Comparison of ENCODE assay signal across 8 cellular contexts in genomic region chr17:19346351-19347255, GRCh38.
DNase-seq lines count a peak whose midpoint lies in the region; ATAC-seq lines count a peak whose summit lies in the region.

No MANE protein-coding gene starts in this region.

- peaks cover 0 to 2% of the 10 kb centered on the region in 2 donors for H3K36me3 Mint-ChIP-seq in stimulated activated naive B cell treated with anti-CD40 and anti-IgM and Interleukin-4, amounts not matched to agents 10 μg/mL and 1 μg/mL and 100 μg/mL, for 72 hours

- DNase-seq in activated CD4-positive, CD25-positive, alpha-beta regulatory T cell treated with anti-CD3 and anti-CD28 coated beads, Interleukin-2, amount 50 U/mL, for 72 hours, result peak; percentile 22
- DNase-seq in activated CD4-positive, CD25-positive, alpha-beta regulatory T cell (lab: John Stamatoyannopoulos, UW), result no peak
- DNase-seq in inferior parietal cortex (ENCODE audit: extremely low spot score), result peak; percentile 54
- DNase-seq in stimulated activated naive B cell treated with anti-CD40 and anti-IgM and Interleukin-4, amounts not matched to agents 10 μg/mL and 1 μg/mL and 100 μg/mL, for 72 hours, result no peak

- peaks cover 18 to 20% of the 10 kb centered on the region in 2 donors for H3K27me3 Mint-ChIP-seq in stimulated activated naive B cell treated with anti-CD40 and anti-IgM and Interleukin-4, amounts not matched to agents 10 μg/mL and 1 μg/mL and 100 μg/mL, for 72 hours

- peak; percentile 75 to 85 for ATAC-seq in stimulated activated naive B cell treated with anti-CD40 and anti-IgM and Interleukin-4, amounts not matched to agents 10 μg/mL and 1 μg/mL and 100 μg/mL, for 72 hours (replicated peaks)
- ATAC-seq in GM21390 (IDR thresholded peaks at IDR 0.05; ENCODE audit: unreplicated experiment) (no peak), GM18520 (IDR thresholded peaks at IDR 0.05; ENCODE audit: unreplicated experiment) (no peak), GM19351 (IDR thresholded peaks at IDR 0.05; ENCODE audit: unreplicated experiment) (no peak)

- no peaks in the 10 kb centered on the region for H3K9me3 Mint-ChIP-seq in stimulated activated naive B cell treated with anti-CD40 and anti-IgM and Interleukin-4, amounts not matched to agents 10 μg/mL and 1 μg/mL and 100 μg/mL, for 72 hours

- peaks cover 9% of the 10 kb centered on the region in 2 donors for H3K4me1 Mint-ChIP-seq in stimulated activated naive B cell treated with anti-CD40 and anti-IgM and Interleukin-4, amounts not matched to agents 10 μg/mL and 1 μg/mL and 100 μg/mL, for 72 hours

- H3K4me3 Mint-ChIP-seq in stimulated activated naive B cell treated with anti-CD40 and anti-IgM and Interleukin-4, amounts not matched to agents 10 μg/mL and 1 μg/mL and 100 μg/mL, for 72 hours, result no peak overlapping the region

- H3K27ac Mint-ChIP-seq in stimulated activated naive B cell treated with anti-CD40 and anti-IgM and Interleukin-4, amounts not matched to agents 10 μg/mL and 1 μg/mL and 100 μg/mL, for 72 hours, result no peak overlapping the region

- H3K27ac ChIP-seq in angular gyrus (ENCODE audit: low read depth, low read length), result peak overlapping the region; percentile 83

Comparison
In these comparisons a context has a peak if more than half of its experiments do, and no peak if none do; other contexts are left out.
1. DNase-seq: peak in activated CD4-positive, CD25-positive, alpha-beta regulatory T cell treated with anti-CD3 and anti-CD28 coated beads, Interleukin-2, amount 50 U/mL, for 72 hours (single experiment) and inferior parietal cortex (single experiment); none in activated CD4-positive, CD25-positive, alpha-beta regulatory T cell (0 of 4) and stimulated activated naive B cell treated with anti-CD40 and anti-IgM and Interleukin-4, amounts not matched to agents 10 μg/mL and 1 μg/mL and 100 μg/mL, for 72 hours (single experiment).
2. ATAC-seq: peak in stimulated activated naive B cell treated with anti-CD40 and anti-IgM and Interleukin-4, amounts not matched to agents 10 μg/mL and 1 μg/mL and 100 μg/mL, for 72 hours (2 of 2); none in GM21390 (single experiment), GM18520 (single experiment) and GM19351 (single experiment).